In the genomic region with DNA sequence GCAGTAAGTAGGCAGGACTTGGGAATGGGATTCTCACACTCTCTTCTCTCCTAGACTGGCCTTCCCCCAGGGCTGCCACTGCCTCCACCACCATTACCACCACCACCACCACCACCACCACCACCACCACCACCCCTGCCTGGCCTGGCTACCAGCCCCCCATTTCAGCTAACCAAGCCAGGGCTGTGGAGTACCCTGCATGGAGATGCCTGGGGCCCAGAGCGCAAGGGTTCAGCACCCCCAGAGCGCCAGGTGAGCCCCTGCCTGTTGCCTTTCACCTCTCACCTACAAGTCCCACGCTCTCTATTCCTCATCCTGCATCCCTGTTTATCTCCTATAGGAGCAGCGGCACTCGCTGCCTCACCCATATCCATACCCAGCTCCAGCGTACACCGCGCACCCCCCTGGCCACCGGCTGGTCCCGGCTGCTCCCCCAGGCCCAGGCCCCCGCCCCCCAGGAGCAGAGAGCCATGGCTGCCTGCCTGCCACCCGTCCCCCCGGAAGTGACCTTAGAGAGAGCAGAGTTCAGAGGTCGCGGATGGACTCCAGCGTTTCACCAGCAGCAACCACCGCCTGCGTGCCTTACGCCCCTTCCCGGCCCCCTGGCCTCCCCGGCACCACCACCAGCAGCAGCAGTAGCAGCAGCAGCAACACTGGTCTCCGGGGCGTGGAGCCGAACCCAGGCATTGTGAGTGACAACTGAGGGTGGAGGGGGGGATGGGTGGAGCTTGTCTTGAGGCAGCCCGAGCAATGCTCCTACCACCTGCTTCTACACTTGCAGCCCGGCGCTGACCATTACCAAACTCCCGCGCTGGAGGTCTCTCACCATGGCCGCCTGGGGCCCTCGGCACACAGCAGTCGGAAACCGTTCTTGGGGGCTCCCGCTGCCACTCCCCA, we compare ENCODE assay signal across 1 cellular context.
TF ChIP-seq lines count a peak whose summit lies in the region.

No MANE protein-coding gene starts in this region.

TF ChIP-seq in GM23338, 12 proteins besides CTCF, POLR2A, EP300 and RAD21 (continued from another document):
- TF ChIP-seq, protein P1, sequence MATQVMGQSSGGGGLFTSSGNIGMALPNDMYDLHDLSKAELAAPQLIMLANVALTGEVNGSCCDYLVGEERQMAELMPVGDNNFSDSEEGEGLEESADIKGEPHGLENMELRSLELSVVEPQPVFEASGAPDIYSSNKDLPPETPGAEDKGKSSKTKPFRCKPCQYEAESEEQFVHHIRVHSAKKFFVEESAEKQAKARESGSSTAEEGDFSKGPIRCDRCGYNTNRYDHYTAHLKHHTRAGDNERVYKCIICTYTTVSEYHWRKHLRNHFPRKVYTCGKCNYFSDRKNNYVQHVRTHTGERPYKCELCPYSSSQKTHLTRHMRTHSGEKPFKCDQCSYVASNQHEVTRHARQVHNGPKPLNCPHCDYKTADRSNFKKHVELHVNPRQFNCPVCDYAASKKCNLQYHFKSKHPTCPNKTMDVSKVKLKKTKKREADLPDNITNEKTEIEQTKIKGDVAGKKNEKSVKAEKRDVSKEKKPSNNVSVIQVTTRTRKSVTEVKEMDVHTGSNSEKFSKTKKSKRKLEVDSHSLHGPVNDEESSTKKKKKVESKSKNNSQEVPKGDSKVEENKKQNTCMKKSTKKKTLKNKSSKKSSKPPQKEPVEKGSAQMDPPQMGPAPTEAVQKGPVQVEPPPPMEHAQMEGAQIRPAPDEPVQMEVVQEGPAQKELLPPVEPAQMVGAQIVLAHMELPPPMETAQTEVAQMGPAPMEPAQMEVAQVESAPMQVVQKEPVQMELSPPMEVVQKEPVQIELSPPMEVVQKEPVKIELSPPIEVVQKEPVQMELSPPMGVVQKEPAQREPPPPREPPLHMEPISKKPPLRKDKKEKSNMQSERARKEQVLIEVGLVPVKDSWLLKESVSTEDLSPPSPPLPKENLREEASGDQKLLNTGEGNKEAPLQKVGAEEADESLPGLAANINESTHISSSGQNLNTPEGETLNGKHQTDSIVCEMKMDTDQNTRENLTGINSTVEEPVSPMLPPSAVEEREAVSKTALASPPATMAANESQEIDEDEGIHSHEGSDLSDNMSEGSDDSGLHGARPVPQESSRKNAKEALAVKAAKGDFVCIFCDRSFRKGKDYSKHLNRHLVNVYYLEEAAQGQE (IDR thresholded peaks at IDR 0.05; ENCODE audit: unreplicated experiment), result no peak
- TF ChIP-seq POLR2AphosphoS5 (IDR thresholded peaks at IDR 0.05; ENCODE audit: low read depth) (no peak), NANOG (IDR thresholded peaks at IDR 0.05; ENCODE audit: borderline replicate concordance) (no peak), JUNB (IDR thresholded peaks at IDR 0.05; ENCODE audit: unreplicated experiment) (no peak), ZNF331 (CRISPR knock-in tag; IDR thresholded peaks at IDR 0.05; ENCODE audit: low read depth) (no peak), ZNF114 (CRISPR knock-in tag; IDR thresholded peaks at IDR 0.05) (no peak), EZH2 (IDR thresholded peaks at IDR 0.05; ENCODE audit: low read depth, unreplicated experiment) (no peak), STAT1 (IDR thresholded peaks at IDR 0.05; ENCODE audit: unreplicated experiment) (no peak), EZH2phosphoT487 (IDR thresholded peaks at IDR 0.05; ENCODE audit: unreplicated experiment) (no peak)
- TF ChIP-seq, protein P2, sequence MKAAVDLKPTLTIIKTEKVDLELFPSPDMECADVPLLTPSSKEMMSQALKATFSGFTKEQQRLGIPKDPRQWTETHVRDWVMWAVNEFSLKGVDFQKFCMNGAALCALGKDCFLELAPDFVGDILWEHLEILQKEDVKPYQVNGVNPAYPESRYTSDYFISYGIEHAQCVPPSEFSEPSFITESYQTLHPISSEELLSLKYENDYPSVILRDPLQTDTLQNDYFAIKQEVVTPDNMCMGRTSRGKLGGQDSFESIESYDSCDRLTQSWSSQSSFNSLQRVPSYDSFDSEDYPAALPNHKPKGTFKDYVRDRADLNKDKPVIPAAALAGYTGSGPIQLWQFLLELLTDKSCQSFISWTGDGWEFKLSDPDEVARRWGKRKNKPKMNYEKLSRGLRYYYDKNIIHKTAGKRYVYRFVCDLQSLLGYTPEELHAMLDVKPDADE (IDR thresholded peaks at IDR 0.05), result no peak
- TF ChIP-seq, protein P3, sequence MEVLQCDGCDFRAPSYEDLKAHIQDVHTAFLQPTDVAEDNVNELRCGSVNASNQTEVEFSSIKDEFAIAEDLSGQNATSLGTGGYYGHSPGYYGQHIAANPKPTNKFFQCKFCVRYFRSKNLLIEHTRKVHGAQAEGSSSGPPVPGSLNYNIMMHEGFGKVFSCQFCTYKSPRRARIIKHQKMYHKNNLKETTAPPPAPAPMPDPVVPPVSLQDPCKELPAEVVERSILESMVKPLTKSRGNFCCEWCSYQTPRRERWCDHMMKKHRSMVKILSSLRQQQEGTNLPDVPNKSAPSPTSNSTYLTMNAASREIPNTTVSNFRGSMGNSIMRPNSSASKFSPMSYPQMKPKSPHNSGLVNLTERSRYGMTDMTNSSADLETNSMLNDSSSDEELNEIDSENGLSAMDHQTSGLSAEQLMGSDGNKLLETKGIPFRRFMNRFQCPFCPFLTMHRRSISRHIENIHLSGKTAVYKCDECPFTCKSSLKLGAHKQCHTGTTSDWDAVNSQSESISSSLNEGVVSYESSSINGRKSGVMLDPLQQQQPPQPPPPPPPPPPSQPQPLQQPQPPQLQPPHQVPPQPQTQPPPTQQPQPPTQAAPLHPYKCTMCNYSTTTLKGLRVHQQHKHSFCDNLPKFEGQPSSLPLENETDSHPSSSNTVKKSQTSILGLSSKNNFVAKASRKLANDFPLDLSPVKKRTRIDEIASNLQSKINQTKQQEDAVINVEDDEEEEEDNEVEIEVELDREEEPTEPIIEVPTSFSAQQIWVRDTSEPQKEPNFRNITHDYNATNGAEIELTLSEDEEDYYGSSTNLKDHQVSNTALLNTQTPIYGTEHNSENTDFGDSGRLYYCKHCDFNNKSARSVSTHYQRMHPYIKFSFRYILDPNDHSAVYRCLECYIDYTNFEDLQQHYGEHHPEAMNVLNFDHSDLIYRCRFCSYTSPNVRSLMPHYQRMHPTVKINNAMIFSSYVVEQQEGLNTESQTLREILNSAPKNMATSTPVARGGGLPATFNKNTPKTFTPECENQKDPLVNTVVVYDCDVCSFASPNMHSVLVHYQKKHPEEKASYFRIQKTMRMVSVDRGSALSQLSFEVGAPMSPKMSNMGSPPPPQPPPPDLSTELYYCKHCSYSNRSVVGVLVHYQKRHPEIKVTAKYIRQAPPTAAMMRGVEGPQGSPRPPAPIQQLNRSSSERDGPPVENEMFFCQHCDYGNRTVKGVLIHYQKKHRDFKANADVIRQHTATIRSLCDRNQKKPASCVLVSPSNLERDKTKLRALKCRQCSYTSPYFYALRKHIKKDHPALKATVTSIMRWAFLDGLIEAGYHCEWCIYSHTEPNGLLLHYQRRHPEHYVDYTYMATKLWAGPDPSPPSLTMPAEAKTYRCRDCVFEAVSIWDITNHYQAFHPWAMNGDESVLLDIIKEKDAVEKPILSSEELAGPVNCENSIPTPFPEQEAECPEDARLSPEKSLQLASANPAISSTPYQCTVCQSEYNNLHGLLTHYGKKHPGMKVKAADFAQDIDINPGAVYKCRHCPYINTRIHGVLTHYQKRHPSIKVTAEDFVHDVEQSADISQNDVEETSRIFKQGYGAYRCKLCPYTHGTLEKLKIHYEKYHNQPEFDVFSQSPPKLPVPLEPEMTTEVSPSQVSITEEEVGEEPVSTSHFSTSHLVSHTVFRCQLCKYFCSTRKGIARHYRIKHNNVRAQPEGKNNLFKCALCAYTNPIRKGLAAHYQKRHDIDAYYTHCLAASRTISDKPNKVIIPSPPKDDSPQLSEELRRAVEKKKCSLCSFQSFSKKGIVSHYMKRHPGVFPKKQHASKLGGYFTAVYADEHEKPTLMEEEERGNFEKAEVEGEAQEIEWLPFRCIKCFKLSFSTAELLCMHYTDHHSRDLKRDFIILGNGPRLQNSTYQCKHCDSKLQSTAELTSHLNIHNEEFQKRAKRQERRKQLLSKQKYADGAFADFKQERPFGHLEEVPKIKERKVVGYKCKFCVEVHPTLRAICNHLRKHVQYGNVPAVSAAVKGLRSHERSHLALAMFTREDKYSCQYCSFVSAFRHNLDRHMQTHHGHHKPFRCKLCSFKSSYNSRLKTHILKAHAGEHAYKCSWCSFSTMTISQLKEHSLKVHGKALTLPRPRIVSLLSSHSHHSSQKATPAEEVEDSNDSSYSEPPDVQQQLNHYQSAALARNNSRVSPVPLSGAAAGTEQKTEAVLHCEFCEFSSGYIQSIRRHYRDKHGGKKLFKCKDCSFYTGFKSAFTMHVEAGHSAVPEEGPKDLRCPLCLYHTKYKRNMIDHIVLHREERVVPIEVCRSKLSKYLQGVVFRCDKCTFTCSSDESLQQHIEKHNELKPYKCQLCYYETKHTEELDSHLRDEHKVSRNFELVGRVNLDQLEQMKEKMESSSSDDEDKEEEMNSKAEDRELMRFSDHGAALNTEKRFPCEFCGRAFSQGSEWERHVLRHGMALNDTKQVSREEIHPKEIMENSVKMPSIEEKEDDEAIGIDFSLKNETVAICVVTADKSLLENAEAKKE (CRISPR knock-in tag; IDR thresholded peaks at IDR 0.05), result no peak
TF ChIP-seq in GM23338: peak in this region for 0.
